13 cellular contexts compared by ENCODE assay signal in genomic region chr1:1799716-1800115, GRCh38. TPM values are rescaled to one million over a fixed set of nuclear protein-coding genes. Genes with fewer than 3 reads are reported as not detected.
A peak's percentile ranks its signal among the peaks of the same experiment; 100 is the strongest.
DNase-seq lines count a peak whose midpoint lies in the region; ATAC-seq, FAIRE-seq and TF ChIP-seq lines count a peak whose summit lies in the region.
"Had no signal": no experiment of that assay in that cellular context is flagged by ENCODE, and none has a peak within 500 bp of the region (broad histone marks: within the 10 kb centered on the region; RNA-seq: fewer than 3 reads in every experiment).

No MANE protein-coding gene starts in this region.

- no peak overlapping the region for H3K4me3 ChIP-seq in small intestine (ENCODE audit: low read depth in 1 of 2, low read length in 2 of 2)
- H3K4me3 ChIP-seq: ovary had no signal

- no peak for FAIRE-seq in small intestine (lab: Jason Lieb, UNC)

- H3K9me3 Mint-ChIP-seq in natural killer cell: no peaks in the 10 kb centered on the region
- H3K9me3 Mint-ChIP-seq: activated T-cell treated with anti-CD3 and anti-CD28 coated beads, Interleukin-2, amount 50 U/mL, for 72 hours had no signal

- ATAC-seq in GM18520 (IDR thresholded peaks at IDR 0.05; ENCODE audit: unreplicated experiment): peak; percentile 62
- peak; percentile 77 for ATAC-seq in GM21619 (IDR thresholded peaks at IDR 0.05; ENCODE audit: unreplicated experiment)
- ATAC-seq in HG03520 (IDR thresholded peaks at IDR 0.05; ENCODE audit: unreplicated experiment): peak; percentile 68
- ATAC-seq in natural killer cell: peak; percentile 30 to 65 (median 36)
- ATAC-seq in omental fat pad (ENCODE audit: low FRiP score): no peak

- H3K4me1 Mint-ChIP-seq in natural killer cell: peaks cover 40 to 42% of the 10 kb centered on the region in 2 donors

- H3K27me3 ChIP-seq in small intestine (ENCODE audit: control insufficient read depth in 2 of 2, insufficient read depth in 2 of 2, low read length in 2 of 2): no peaks in the 10 kb centered on the region
- H3K27me3 ChIP-seq: ovary had no signal

- TF ChIP-seq CTCF in natural killer cell (IDR thresholded peaks at IDR 0.05): no peak
- TF ChIP-seq CTCF in omental fat pad (IDR thresholded peaks at IDR 0.05): no peak

- intact Hi-C loops in natural killer cell (cut with micrococcal nuclease): no loop called here

- no peak overlapping the region for H3K27ac ChIP-seq in small intestine (ENCODE audit: low read depth in 1 of 2, low read length in 1 of 2)
- H3K27ac ChIP-seq: HL-60, ovary had no signal

- H3K9me3 ChIP-seq in small intestine (ENCODE audit: control insufficient read depth, low read depth): no peaks in the 10 kb centered on the region
- H3K9me3 ChIP-seq: ovary had no signal

- no peaks in the 10 kb centered on the region for H3K36me3 Mint-ChIP-seq in natural killer cell

- H3K4me1 ChIP-seq in small intestine (ENCODE audit: control insufficient read depth in 2 of 2, insufficient read depth in 1 of 2, low read depth in 1 of 2, low read length in 1 of 2): no peaks in the 10 kb centered on the region

- no peaks in the 10 kb centered on the region for H3K27me3 Mint-ChIP-seq in natural killer cell (ENCODE audit: low read depth in 2 of 2)

- WGBS in small intestine, 3 donors: 86 to 95% (median 87%) methylated on average over 5 of the region's 5 CpGs

- H3K27ac Mint-ChIP-seq in natural killer cell: peak overlapping the region; percentile 64 to 81
- H3K27ac Mint-ChIP-seq: activated T-cell treated with anti-CD3 and anti-CD28 coated beads, Interleukin-2, amount 50 U/mL, for 72 hours had no signal

- H3K36me3 ChIP-seq in small intestine (ENCODE audit: control insufficient read depth in 2 of 2, insufficient read depth in 2 of 2, low read length in 2 of 2): peaks cover 12 to 27% of the 10 kb centered on the region in 2 donors
- H3K36me3 ChIP-seq: ovary had no signal

- DNase-seq in natural killer cell: no peak
- no peak for DNase-seq in HK-2 (ENCODE audit: unreplicated experiment)
- DNase-seq in small intestine: no peak
- no peak for DNase-seq in omental fat pad (ENCODE audit: low spot score)
- no peak for DNase-seq in hypothalamus (lab: John Stamatoyannopoulos, UW)
- DNase-seq: activated T-cell treated with anti-CD3 and anti-CD28 coated beads, Interleukin-2, amount 50 U/mL, for 72 hours; GF-D8; NCI-H2171 treated with DMSO at 0.1 percent for 48 hours; ovary had no signal

- peak overlapping the region; percentile 18 for H3K4me3 Mint-ChIP-seq in natural killer cell
- H3K4me3 Mint-ChIP-seq: activated T-cell treated with anti-CD3 and anti-CD28 coated beads, Interleukin-2, amount 50 U/mL, for 72 hours had no signal

RNA-seq across cellular contexts. Expression of gene NADK, which starts 21.4 kb away (rescaled TPM):
- total RNA-seq in natural killer cell: 100 to 1,000 TPM in 2 of 3 donors, 10 to 100 TPM in 1; 97.7 to 117 (median 112) TPM
- 10 to 100 TPM; 67.8 to 84.1 (median 70.0) TPM for polyA plus RNA-seq in small intestine
- total RNA-seq in omental fat pad: 100 to 1,000 TPM in 3 of 4 donors, 10 to 100 TPM in 1; 97.2 to 136 (median 114) TPM
